In genomic region chr2:151805343-151805742, GRCh38 we compare ENCODE assay signal across 23 cellular contexts. TPM values are rescaled to one million over a fixed set of nuclear protein-coding genes. Genes with fewer than 3 reads are reported as not detected.
DNase-seq lines count a peak whose midpoint lies in the region; ATAC-seq and TF ChIP-seq lines count a peak whose summit lies in the region.
"Had no signal": no experiment of that assay in that cellular context is flagged by ENCODE, and none has a peak within 500 bp of the region (broad histone marks: within the 10 kb centered on the region; RNA-seq: fewer than 3 reads in every experiment).

No MANE protein-coding gene starts in this region.

- no peak overlapping the region for H3K4me3 ChIP-seq in Peyer's patch
- H3K4me3 ChIP-seq: A549; BLaER1 treated with 17β-estradiol and CSF1 and Interleukin-3, amounts not matched to agents 10 nM and 100 nM; GM12878 had no signal

- H3K9me3 ChIP-seq in Peyer's patch: no peaks in the 10 kb centered on the region
- H3K9me3 ChIP-seq: A549; BLaER1 treated with 17β-estradiol and CSF1 and Interleukin-3, amounts not matched to agents 10 nM and 100 nM had no signal

- TF ChIP-seq CTCF in CD14-positive monocyte (IDR thresholded peaks at IDR 0.05) (peak; percentile 1), Peyer's patch (IDR thresholded peaks at IDR 0.05) (no peak)

- no peaks in the 10 kb centered on the region for H3K27me3 ChIP-seq in Peyer's patch
- H3K27me3 ChIP-seq: BLaER1 treated with 17β-estradiol and CSF1 and Interleukin-3, amounts not matched to agents 10 nM and 100 nM had no signal

- no peaks in the 10 kb centered on the region for H3K27me3 Mint-ChIP-seq in CD14-positive monocyte (ENCODE audit: low read depth in 3 of 3)
- H3K27me3 Mint-ChIP-seq: B cell; CD4-positive, alpha-beta memory T cell; CD4-positive, CD25-positive, alpha-beta regulatory T cell; CD8-positive, alpha-beta memory T cell had no signal

- H3K4me1 ChIP-seq in Peyer's patch: no peaks in the 10 kb centered on the region
- H3K4me1 ChIP-seq: A549 had no signal

- H3K36me3 Mint-ChIP-seq in CD14-positive monocyte: peaks cover 33 to 36% of the 10 kb centered on the region in 2 donors

- H3K9me3 Mint-ChIP-seq in CD14-positive monocyte: no peaks in the 10 kb centered on the region
- H3K9me3 Mint-ChIP-seq: CD4-positive, CD25-positive, alpha-beta regulatory T cell; CD8-positive, alpha-beta memory T cell had no signal

- TF ChIP-seq POLR2A in erythroblast (IDR thresholded peaks at IDR 0.05; ENCODE audit: low read length) (no peak), Peyer's patch (IDR thresholded peaks at IDR 0.05) (no peak)

- no peak overlapping the region for H3K27ac Mint-ChIP-seq in CD14-positive monocyte
- H3K27ac Mint-ChIP-seq: B cell; CD4-positive, alpha-beta memory T cell; CD4-positive, CD25-positive, alpha-beta regulatory T cell; CD8-positive, alpha-beta memory T cell had no signal

- no peak overlapping the region for H3K27ac ChIP-seq in Peyer's patch
- H3K27ac ChIP-seq: 22Rv1; A549; BLaER1 treated with 17β-estradiol and CSF1 and Interleukin-3, amounts not matched to agents 10 nM and 100 nM; C4-2B had no signal

- H3K4me1 Mint-ChIP-seq in CD14-positive monocyte: no peaks in the 10 kb centered on the region

- no peak for DNase-seq in CD14-positive monocyte (ENCODE audit: low spot score)
- peak; percentile 32 for DNase-seq in OCI-M1 (lab: John Stamatoyannopoulos, UW)
- peak; percentile 12 to 69 for DNase-seq in erythroblast (lab: John Stamatoyannopoulos, UW)
- no peak for DNase-seq in LoVo (ENCODE audit: low spot score)
- DNase-seq in Peyer's patch: no peak
- DNase-seq: CD4-positive, alpha-beta memory T cell; CD4-positive, CD25-positive, alpha-beta regulatory T cell; CD8-positive, alpha-beta memory T cell; COR-L47; DMS 273 treated with DMSO at 0.1 percent for 48 hours; DMS153; DMS53; DMS79; DND-41; EL; GDM1 had no signal

- peaks cover 0 to 28% (median 0%) of the 10 kb centered on the region in 3 donors for H3K36me3 ChIP-seq in Peyer's patch

- no peak overlapping the region for H3K4me3 Mint-ChIP-seq in CD14-positive monocyte
- H3K4me3 Mint-ChIP-seq: B cell; CD4-positive, alpha-beta memory T cell; CD4-positive, CD25-positive, alpha-beta regulatory T cell; CD8-positive, alpha-beta memory T cell had no signal

- intact Hi-C loops in CD14-positive monocyte (cut with micrococcal nuclease): no loop called here

- no peak for ATAC-seq in HG03342 (IDR thresholded peaks at IDR 0.05; ENCODE audit: unreplicated experiment)
- ATAC-seq: A549, GM12878 had no signal

RNA-seq across cellular contexts. Expression of gene ARL5A, which starts 22.9 kb away (rescaled TPM):
- polyA plus RNA-seq in CD14-positive monocyte: 10 to 100 TPM; 74.5 to 85.8 TPM
- total RNA-seq in Peyer's patch: 10 to 100 TPM; 34.7 to 85.5 (median 56.5) TPM

Comparison
In these comparisons a context has a peak if more than half of its experiments do, and no peak if none do; other contexts are left out.
1. DNase-seq: peak in OCI-M1 (single experiment) and erythroblast (2 of 2); none in CD14-positive monocyte (single experiment), LoVo (single experiment) and Peyer's patch (0 of 3).